In the genomic region with DNA sequence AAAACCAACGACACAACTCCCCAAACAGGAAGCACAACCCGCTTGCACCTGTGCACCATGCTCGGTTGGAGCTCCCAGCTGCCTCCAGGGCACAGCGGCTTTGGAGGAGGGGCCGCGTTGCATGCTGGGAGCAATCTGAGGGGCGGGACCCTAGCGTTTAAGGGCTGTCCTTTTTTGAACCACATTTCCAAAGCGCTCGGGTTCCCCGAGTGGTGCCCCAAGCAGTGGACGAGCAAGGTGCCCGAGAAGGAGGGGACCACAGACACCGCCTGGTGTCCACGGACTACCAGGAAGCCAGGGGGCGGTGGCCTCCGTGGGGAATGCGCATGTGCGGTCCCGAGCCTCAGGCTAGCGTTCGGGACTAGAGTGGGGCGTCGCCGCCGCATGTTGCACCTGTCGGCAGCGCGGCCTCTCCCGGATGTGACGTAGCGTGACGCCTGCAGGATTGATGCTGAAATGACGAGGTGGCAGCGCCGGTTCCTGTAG, we compare ENCODE assay signal across 9 cellular contexts. TPM values are rescaled to one million over a fixed set of nuclear protein-coding genes. Genes with fewer than 3 reads are reported as not detected.
A peak's percentile ranks its signal among the peaks of the same experiment; 100 is the strongest.
DNase-seq lines count a peak whose midpoint lies in the region; ATAC-seq and TF ChIP-seq lines count a peak whose summit lies in the region.
"Had no signal": no experiment of that assay in that cellular context is flagged by ENCODE, and none has a peak within 500 bp of the region (broad histone marks: within the 10 kb centered on the region; RNA-seq: fewer than 3 reads in every experiment).

No MANE protein-coding gene starts in this region.

- intact Hi-C loops in stomach (cut with DNase I; ENCODE audit: low total_unique reads): no loop called here

- no peaks in the 10 kb centered on the region for H3K9me3 ChIP-seq in stomach
- H3K9me3 ChIP-seq: uterus had no signal

- no peak overlapping the region for H3K27ac Mint-ChIP-seq in central memory CD8-positive, alpha-beta T cell (ENCODE audit: low read depth)

- H3K4me1 ChIP-seq in stomach: peaks cover 0 to 8% (median 3%) of the 10 kb centered on the region in 4 donors
- H3K4me1 ChIP-seq: uterus had no signal

- no peaks in the 10 kb centered on the region for H3K27me3 ChIP-seq in stomach
- H3K27me3 ChIP-seq: uterus had no signal

- H3K27ac ChIP-seq in stomach: no peak overlapping the region
- H3K27ac ChIP-seq: uterus had no signal

- H3K36me3 Mint-ChIP-seq in central memory CD8-positive, alpha-beta T cell (ENCODE audit: insufficient read depth): peaks cover 2% of the 10 kb centered on the region

- H3K9me3 Mint-ChIP-seq in central memory CD8-positive, alpha-beta T cell: no peaks in the 10 kb centered on the region

- 45 to 85% (median 69%) methylated on average over 35 to 36 of the region's 36 CpGs for WGBS in stomach, 5 donors

- peaks cover 6% of the 10 kb centered on the region for H3K4me1 Mint-ChIP-seq in central memory CD8-positive, alpha-beta T cell

- peak overlapping the region; percentile 31 for H3K4me3 Mint-ChIP-seq in central memory CD8-positive, alpha-beta T cell

- TF ChIP-seq CTCF in stomach (IDR thresholded peaks at IDR 0.05): no peak

- TF ChIP-seq POLR2A in stomach (IDR thresholded peaks at IDR 0.05): no peak

- TF ChIP-seq EP300 in stomach (IDR thresholded peaks at IDR 0.05): no peak

- H3K27me3 Mint-ChIP-seq in central memory CD8-positive, alpha-beta T cell: no peaks in the 10 kb centered on the region

- DNase-seq in GF-D8 (lab: John Stamatoyannopoulos, UW) (peak; percentile 83), T follicular helper cell (ENCODE audit: low read depth) (peak; percentile 26), stomach (no peak)
- peak in 1 of 2 donors; percentile 38 for DNase-seq in central memory CD8-positive, alpha-beta T cell (ENCODE audit: low spot score in 2 of 2)
- peak; percentile 43 to 57 for DNase-seq in stimulated activated CD4-positive, alpha-beta T cell treated with anti-CD3 and anti-CD28 coated beads, Interleukin-12 subunit alpha, Interleukin-12 subunit beta, amount 100 ng/mL, for 24 hours (ENCODE audit: low read depth in 2 of 2)

- H3K36me3 ChIP-seq in stomach: no peaks in the 10 kb centered on the region
- H3K36me3 ChIP-seq: uterus had no signal

- peak; percentile 71 for ATAC-seq in central memory CD8-positive, alpha-beta T cell (replicated peaks; ENCODE audit: extremely low read depth, poor library complexity, severe bottlenecking)
- ATAC-seq in HG02970 (IDR thresholded peaks at IDR 0.05; ENCODE audit: low FRiP score, unreplicated experiment) (no peak), HG03342 (IDR thresholded peaks at IDR 0.05; ENCODE audit: unreplicated experiment) (no peak), HG03460 (IDR thresholded peaks at IDR 0.05; ENCODE audit: unreplicated experiment) (no peak)

- peak overlapping the region in 2 of 4 donors; percentile 14 to 22 for H3K4me3 ChIP-seq in stomach

RNA-seq across cellular contexts. Expression of a gene that starts 11.9 kb away (rescaled TPM):
- 10 to 100 TPM in 4 of 5 donors, under 1 TPM in 1; 0.89 to 42.0 (median 16.5) TPM for total RNA-seq in stomach
- polyA plus RNA-seq in stomach: 10 to 100 TPM in 1 of 3 donors, 1 to 10 TPM in 2; 7.4 to 11.2 (median 9.5) TPM

RNA-seq across cellular contexts. Expression of a gene that starts 21.6 kb away (rescaled TPM):
- total RNA-seq in stomach: under 1 TPM in 1 of 5 donors, not detected in 4; 0.58 TPM
- polyA plus RNA-seq in stomach: under 1 TPM in 2 of 3 donors, not detected in 1; 0.19 to 0.23 TPM

RNA-seq across cellular contexts. Expression of a gene that starts 47.5 kb away (rescaled TPM):
- 10 to 100 TPM in 1 of 5 donors, 1 to 10 TPM in 3, under 1 TPM in 1; 0.58 to 11.2 (median 2.6) TPM for total RNA-seq in stomach
- 1 to 10 TPM; 1.2 to 2.4 (median 1.9) TPM for polyA plus RNA-seq in stomach

RNA-seq across cellular contexts. Expression of a gene that starts 56.0 kb away (rescaled TPM):
- 10 to 100 TPM in 2 of 5 donors, 1 to 10 TPM in 2, under 1 TPM in 1; 0.29 to 65.3 (median 6.5) TPM for total RNA-seq in stomach
- 1 to 10 TPM; 2.0 to 2.4 (median 2.3) TPM for polyA plus RNA-seq in stomach
